9 cellular contexts compared by ENCODE assay signal in the genomic region with DNA sequence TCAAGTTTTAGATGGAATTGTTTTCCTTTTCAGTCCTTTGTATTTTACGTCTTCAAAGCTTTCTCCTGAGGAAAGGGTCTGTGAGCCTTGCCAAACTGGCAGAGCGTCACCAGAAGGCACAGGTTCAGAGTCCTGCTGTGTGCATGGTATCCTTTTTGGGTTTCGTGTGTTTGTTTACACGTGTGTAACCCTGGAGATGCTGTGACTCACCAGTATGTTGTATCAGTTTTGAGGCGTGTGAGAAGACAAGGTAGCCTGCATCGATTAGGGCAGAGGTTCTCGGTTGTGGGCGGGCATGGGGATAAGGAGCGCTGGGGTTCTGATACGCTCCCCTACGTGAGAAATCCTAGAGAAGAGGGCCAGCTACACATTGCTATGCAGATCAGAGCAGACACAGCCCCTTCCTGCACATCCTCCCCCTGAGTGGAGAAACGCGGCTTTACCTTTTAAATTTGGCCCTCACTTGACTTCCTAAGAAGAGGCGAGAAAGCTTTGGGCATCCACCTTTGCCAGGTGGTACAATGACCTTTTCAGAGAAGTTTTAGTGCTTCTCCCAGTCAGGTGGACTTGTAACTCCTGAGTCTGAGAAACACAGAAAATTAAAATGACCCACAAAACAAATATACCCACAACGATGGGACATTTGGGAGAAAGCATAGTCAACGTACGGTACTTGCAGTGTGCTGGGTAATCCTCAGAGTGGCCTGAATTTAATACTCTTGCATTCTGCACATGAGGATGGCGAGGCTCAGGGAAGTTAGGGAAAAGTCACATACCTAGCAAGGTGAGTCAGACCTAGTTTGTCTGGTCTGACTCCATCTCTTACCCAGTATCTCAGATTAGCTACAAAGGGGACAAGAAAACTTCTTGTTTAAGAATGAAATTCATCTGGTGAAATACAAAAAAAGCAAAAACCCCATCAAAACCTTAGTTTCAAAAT. TPM values are rescaled to one million over a fixed set of nuclear protein-coding genes. Genes with fewer than 3 reads are reported as not detected.
DNase-seq lines count a peak whose midpoint lies in the region; ATAC-seq and TF ChIP-seq lines count a peak whose summit lies in the region.
"Had no signal": no experiment of that assay in that cellular context is flagged by ENCODE, and none has a peak within 500 bp of the region (broad histone marks: within the 10 kb centered on the region; RNA-seq: fewer than 3 reads in every experiment).

No MANE protein-coding gene starts in this region.

- dilution Hi-C loops in IMR-90 (cut with HindIII; ENCODE audit: low sequenced_read_pairs, unreplicated experiment) = no loop called here

- TF ChIP-seq POLR2A in IMR-90 (IDR thresholded peaks at IDR 0.05; ENCODE audit: low read depth, low read length) = no peak

- DNase-seq in activated CD8-positive, alpha-beta T cell treated with anti-CD3 and anti-CD28 coated beads for 36 hours = no peak
- no peak for DNase-seq in activated CD8-positive, alpha-beta T cell treated with anti-CD3 and anti-CD28 coated beads, Interleukin-2, amount 10 ng/mL, durations not matched to agents 7 days and 5 days
- DNase-seq in IMR-90 (peak; percentile 30), COLO829 (ENCODE audit: low spot score) (no peak), epidermal melanocyte (ENCODE audit: insufficient read length, low spot score) (no peak)
- no peak for DNase-seq in stimulated activated naive B cell treated with anti-CD40 and anti-IgM and Interleukin-4, amounts not matched to agents 10 μg/mL and 1 μg/mL and 100 μg/mL, for 72 hours

- H2BK5ac ChIP-seq in IMR-90 (ENCODE audit: low read depth, low read length, poor library complexity, severe bottlenecking) = no peak overlapping the region

- H3K23ac ChIP-seq in IMR-90 (ENCODE audit: low read depth, low read length) = no peak overlapping the region

- H3K27ac ChIP-seq in IMR-90 (ENCODE audit: insufficient read depth, low read length) = no peak overlapping the region
- H3K27ac ChIP-seq in esophagus (ENCODE audit: low read depth in 2 of 2, low read length in 1 of 2) = peak overlapping the region; percentile 83 to 89

- in situ Hi-C loops in IMR-90 (cut with MboI; ENCODE audit: low sequenced_read_pairs) = no loop called here

- H3K4me3 ChIP-seq in IMR-90 (ENCODE audit: insufficient read depth, low read depth, low read length) = no peak overlapping the region
- H3K4me3 ChIP-seq in esophagus (ENCODE audit: low read depth in 1 of 2, low read length in 2 of 2) = no peak overlapping the region

- H3K9me3 ChIP-seq in IMR-90 (ENCODE audit: control insufficient read depth, insufficient read depth, low read length) (no peaks in the 10 kb centered on the region), esophagus (ENCODE audit: control insufficient read depth in 2 of 2, insufficient read depth in 1 of 2, low read depth in 1 of 2, low read length in 1 of 2) (no peaks in the 10 kb centered on the region)

- H3K27ac Mint-ChIP-seq in activated CD8-positive, alpha-beta T cell treated with anti-CD3 and anti-CD28 coated beads for 36 hours = no peak overlapping the region
- no peak overlapping the region for H3K27ac Mint-ChIP-seq in activated CD8-positive, alpha-beta T cell treated with anti-CD3 and anti-CD28 coated beads, Interleukin-2, amount 10 ng/mL, durations not matched to agents 7 days and 5 days
- H3K27ac Mint-ChIP-seq in stimulated activated naive B cell treated with anti-CD40 and anti-IgM and Interleukin-4, amounts not matched to agents 10 μg/mL and 1 μg/mL and 100 μg/mL, for 72 hours = peak overlapping the region; percentile 65

- no peak overlapping the region for H3K4me2 ChIP-seq in IMR-90 (ENCODE audit: low read depth, low read length)

- H4K5ac ChIP-seq in IMR-90 (ENCODE audit: low read depth, low read length) = no peak overlapping the region

- no peak overlapping the region for H2AK9ac ChIP-seq in IMR-90 (replicated peaks; ENCODE audit: low read depth, low read length, poor library complexity)

- POLR2A ChIA-PET in activated CD8-positive, alpha-beta T cell treated with anti-CD3 and anti-CD28 coated beads for 36 hours (lab: Charles Lee) = interaction anchor here (0.7 to 0.8 kb wide), 2 partner anchors 197 to 1439 kb away, joined by 3 read pairs; no protein-coding TSS in a partner anchor
- POLR2A ChIA-PET in activated CD8-positive, alpha-beta T cell treated with anti-CD3 and anti-CD28 coated beads, Interleukin-2, amount 10 ng/mL, durations not matched to agents 7 days and 5 days (lab: Charles Lee) = no interaction called here
- POLR2A ChIA-PET in IMR-90 (lab: Charles Lee; ENCODE audit: unreplicated experiment) = no interaction called here

- CTCF ChIA-PET in activated CD8-positive, alpha-beta T cell treated with anti-CD3 and anti-CD28 coated beads for 36 hours (lab: Charles Lee) = interaction anchor here (0.9 to 1.5 kb wide), 3 partner anchors 10 to 29 kb away, joined by 3 to 5 read pairs (median 3); no protein-coding TSS in a partner anchor
- CTCF ChIA-PET in activated CD8-positive, alpha-beta T cell treated with anti-CD3 and anti-CD28 coated beads, Interleukin-2, amount 10 ng/mL, durations not matched to agents 7 days and 5 days (lab: Charles Lee) = interaction anchor here (1.1 to 1.6 kb wide), 3 partner anchors 12 to 62 kb away, joined by 3 to 5 read pairs (median 5); no protein-coding TSS in a partner anchor
- CTCF ChIA-PET in IMR-90 (lab: Yijun Ruan, JAX) = interaction anchor here (1.1 kb wide), 1 partner anchor 62 kb away, joined by 3 read pairs; no protein-coding TSS in a partner anchor

- H2BK15ac ChIP-seq in IMR-90 (ENCODE audit: low read depth, low read length) = no peak overlapping the region

- H3K4me1 Mint-ChIP-seq in activated CD8-positive, alpha-beta T cell treated with anti-CD3 and anti-CD28 coated beads for 36 hours (ENCODE audit: low read depth) = no peaks in the 10 kb centered on the region
- peaks cover 3% of the 10 kb centered on the region for H3K4me1 Mint-ChIP-seq in activated CD8-positive, alpha-beta T cell treated with anti-CD3 and anti-CD28 coated beads, Interleukin-2, amount 10 ng/mL, durations not matched to agents 7 days and 5 days (ENCODE audit: low read depth)
- H3K4me1 Mint-ChIP-seq in stimulated activated naive B cell treated with anti-CD40 and anti-IgM and Interleukin-4, amounts not matched to agents 10 μg/mL and 1 μg/mL and 100 μg/mL, for 72 hours = peaks cover 40 to 58% of the 10 kb centered on the region in 2 donors

- TF ChIP-seq CTCF in activated CD8-positive, alpha-beta T cell treated with anti-CD3 and anti-CD28 coated beads for 36 hours (IDR thresholded peaks at IDR 0.05) = no peak
- TF ChIP-seq CTCF in IMR-90 (conservative IDR thresholded peaks at IDR 0.05; ENCODE audit: low read depth, low read length) = no peak

- H3K27me3 Mint-ChIP-seq in activated CD8-positive, alpha-beta T cell treated with anti-CD3 and anti-CD28 coated beads for 36 hours = no peaks in the 10 kb centered on the region
- no peaks in the 10 kb centered on the region for H3K27me3 Mint-ChIP-seq in activated CD8-positive, alpha-beta T cell treated with anti-CD3 and anti-CD28 coated beads, Interleukin-2, amount 10 ng/mL, durations not matched to agents 7 days and 5 days (ENCODE audit: low read depth)
- no peaks in the 10 kb centered on the region for H3K27me3 Mint-ChIP-seq in stimulated activated naive B cell treated with anti-CD40 and anti-IgM and Interleukin-4, amounts not matched to agents 10 μg/mL and 1 μg/mL and 100 μg/mL, for 72 hours
- H3K27me3 Mint-ChIP-seq: brain had no signal

- H3K9me3 Mint-ChIP-seq in activated CD8-positive, alpha-beta T cell treated with anti-CD3 and anti-CD28 coated beads for 36 hours = no peaks in the 10 kb centered on the region
- no peaks in the 10 kb centered on the region for H3K9me3 Mint-ChIP-seq in activated CD8-positive, alpha-beta T cell treated with anti-CD3 and anti-CD28 coated beads, Interleukin-2, amount 10 ng/mL, durations not matched to agents 7 days and 5 days (ENCODE audit: insufficient read depth)
- no peaks in the 10 kb centered on the region for H3K9me3 Mint-ChIP-seq in stimulated activated naive B cell treated with anti-CD40 and anti-IgM and Interleukin-4, amounts not matched to agents 10 μg/mL and 1 μg/mL and 100 μg/mL, for 72 hours
- H3K9me3 Mint-ChIP-seq: brain had no signal

- H4K8ac ChIP-seq in IMR-90 (ENCODE audit: low read depth in 2 of 2, low read length in 2 of 2) = no peak overlapping the region

- no peaks in the 10 kb centered on the region for H3K4me1 ChIP-seq in IMR-90 (ENCODE audit: control insufficient read depth, insufficient read depth, low read length)
- peaks cover 0 to 2% of the 10 kb centered on the region in 2 donors for H3K4me1 ChIP-seq in esophagus (ENCODE audit: control insufficient read depth in 2 of 2, insufficient read depth in 2 of 2, low read length in 1 of 2)

- TF ChIP-seq RAD21 in IMR-90 (IDR thresholded peaks at IDR 0.05; ENCODE audit: low read length) = no peak

- H3K14ac ChIP-seq in IMR-90 (replicated peaks; ENCODE audit: low read depth, low read length) = no peak overlapping the region

- no peak overlapping the region for H3K56ac ChIP-seq in IMR-90 (ENCODE audit: extremely low read depth, insufficient read depth, low read length)

- H2BK20ac ChIP-seq in IMR-90 (ENCODE audit: low read depth, low read length) = no peak overlapping the region

- 82% methylated on average over 3 of the region's 18 CpGs; no CpG with 5 or more reads in 1 of the 2 experiments for WGBS in IMR-90 (ENCODE audit: extremely low coverage in 2 of 2, insufficient read length in 1 of 2), 2 experiments
- WGBS in esophagus, 2 donors = 44 to 49% methylated on average over 18 of the region's 18 CpGs

- H3K4me3 Mint-ChIP-seq in activated CD8-positive, alpha-beta T cell treated with anti-CD3 and anti-CD28 coated beads for 36 hours = no peak overlapping the region
- H3K4me3 Mint-ChIP-seq in activated CD8-positive, alpha-beta T cell treated with anti-CD3 and anti-CD28 coated beads, Interleukin-2, amount 10 ng/mL, durations not matched to agents 7 days and 5 days = no peak overlapping the region
- no peak overlapping the region for H3K4me3 Mint-ChIP-seq in stimulated activated naive B cell treated with anti-CD40 and anti-IgM and Interleukin-4, amounts not matched to agents 10 μg/mL and 1 μg/mL and 100 μg/mL, for 72 hours
- H3K4me3 Mint-ChIP-seq: brain had no signal

- H3K79me1 ChIP-seq in IMR-90 (ENCODE audit: low read depth in 1 of 2, low read length in 2 of 2) = peaks cover 13 to 33% of the 10 kb centered on the region in 2 experiments; a peak in 3 of 4 replicates

- no peak overlapping the region for H4K91ac ChIP-seq in IMR-90 (ENCODE audit: insufficient read depth, low read depth, low read length)

- intact Hi-C loops in activated CD8-positive, alpha-beta T cell treated with anti-CD3 and anti-CD28 coated beads for 36 hours (cut with micrococcal nuclease) = no loop called here
- intact Hi-C loops in IMR-90 (cut with micrococcal nuclease) = no loop called here

- no peak overlapping the region for H3K18ac ChIP-seq in IMR-90 (ENCODE audit: low read depth, low read length)

- no TSS peak for BruUV-seq in IMR-90 (replicated peaks; lab: Mats Ljungman, UMichigan)

- H2AK5ac ChIP-seq in IMR-90 (ENCODE audit: low read depth, low read length) = no peak overlapping the region

- H4K20me1 ChIP-seq in IMR-90 (ENCODE audit: insufficient read depth, low read length) = 0 out of 2 replicates have a peak, but pooled peaks cover 4% of the 10 kb centered on the region

- H3K36me3 ChIP-seq in IMR-90 (ENCODE audit: control insufficient read depth, insufficient read depth, low read length) (peaks cover 6% of the 10 kb centered on the region), esophagus (ENCODE audit: control insufficient read depth in 2 of 2, insufficient read depth in 2 of 2, low read length in 1 of 2) (peaks cover 2 to 5% of the 10 kb centered on the region in 2 donors)

- H3K27me3 ChIP-seq in IMR-90 (ENCODE audit: control insufficient read depth, insufficient read depth, low read length) (no peaks in the 10 kb centered on the region), esophagus (ENCODE audit: control insufficient read depth in 1 of 2, insufficient read depth in 2 of 2, low read length in 2 of 2) (no peaks in the 10 kb centered on the region)

- H3K4ac ChIP-seq in IMR-90 (ENCODE audit: low read depth, low read length) = no peak overlapping the region

- H2AFZ ChIP-seq in IMR-90 (replicated peaks; ENCODE audit: low read length, poor library complexity) = no peak overlapping the region

- H3K36me3 Mint-ChIP-seq in activated CD8-positive, alpha-beta T cell treated with anti-CD3 and anti-CD28 coated beads for 36 hours (ENCODE audit: low read depth) = peaks cover 20% of the 10 kb centered on the region
- H3K36me3 Mint-ChIP-seq in activated CD8-positive, alpha-beta T cell treated with anti-CD3 and anti-CD28 coated beads, Interleukin-2, amount 10 ng/mL, durations not matched to agents 7 days and 5 days (ENCODE audit: low read depth) = peaks cover 14% of the 10 kb centered on the region
- H3K36me3 Mint-ChIP-seq in stimulated activated naive B cell treated with anti-CD40 and anti-IgM and Interleukin-4, amounts not matched to agents 10 μg/mL and 1 μg/mL and 100 μg/mL, for 72 hours = peaks cover 46 to 71% of the 10 kb centered on the region in 2 donors

- peak; percentile 37 for ATAC-seq in activated CD8-positive, alpha-beta T cell treated with anti-CD3 and anti-CD28 coated beads for 36 hours
- ATAC-seq in activated CD8-positive, alpha-beta T cell treated with anti-CD3 and anti-CD28 coated beads, Interleukin-2, amount 10 ng/mL, durations not matched to agents 7 days and 5 days = no peak
- ATAC-seq in IMR-90 (ENCODE audit: low read depth) (no peak), GM21447 (IDR thresholded peaks at IDR 0.05; ENCODE audit: unreplicated experiment) (no peak)
- peak; percentile 44 to 53 for ATAC-seq in stimulated activated naive B cell treated with anti-CD40 and anti-IgM and Interleukin-4, amounts not matched to agents 10 μg/mL and 1 μg/mL and 100 μg/mL, for 72 hours (replicated peaks)

- no peak overlapping the region for H2BK120ac ChIP-seq in IMR-90 (ENCODE audit: low read depth, low read length)

- H3K9ac ChIP-seq in IMR-90 (ENCODE audit: low read depth, low read length) = no peak overlapping the region

- peaks cover 8% of the 10 kb centered on the region for H3K9me1 ChIP-seq in IMR-90 (ENCODE audit: insufficient read depth, low read length)

RNA-seq across cellular contexts. Expression of a gene that starts 38.1 kb away (rescaled TPM):
- 10 to 100 TPM; 24.1 to 24.3 TPM for total RNA-seq in activated CD8-positive, alpha-beta T cell treated with anti-CD3 and anti-CD28 coated beads for 36 hours
- total RNA-seq in activated CD8-positive, alpha-beta T cell treated with anti-CD3 and anti-CD28 coated beads, Interleukin-2, amount 10 ng/mL, durations not matched to agents 7 days and 5 days = 10 to 100 TPM; 28.6 to 28.7 TPM
- total RNA-seq in IMR-90 (2012; rRNA removed) = 26.7 and 28.1 TPM in 2 replicates
- polyA plus RNA-seq in IMR-90 (2012; rRNA removed) = 21.7 and 25.6 TPM in 2 replicates
- polyA plus RNA-seq in IMR-90 (2012; cell fraction: cytosol; rRNA removed) = 11.6 and 17.8 TPM in 2 replicates
- 30.8 and 31.5 TPM in 2 replicates for polyA plus RNA-seq in IMR-90 (2012; cell fraction: nucleus; rRNA removed; ENCODE audit: low replicate concordance)
- 10 to 100 TPM; 12.2 to 21.4 TPM for polyA plus RNA-seq in esophagus

Comparison
In these comparisons a context has a peak if more than half of its experiments do, and no peak if none do; other contexts are left out.
1. ATAC-seq: peak in activated CD8-positive, alpha-beta T cell treated with anti-CD3 and anti-CD28 coated beads for 36 hours (single experiment) and stimulated activated naive B cell treated with anti-CD40 and anti-IgM and Interleukin-4, amounts not matched to agents 10 μg/mL and 1 μg/mL and 100 μg/mL, for 72 hours (2 of 2); none in activated CD8-positive, alpha-beta T cell treated with anti-CD3 and anti-CD28 coated beads, Interleukin-2, amount 10 ng/mL, durations not matched to agents 7 days and 5 days (single experiment), IMR-90 (single experiment) and GM21447 (single experiment).